9 cellular contexts compared by ENCODE assay signal in the genomic region with DNA sequence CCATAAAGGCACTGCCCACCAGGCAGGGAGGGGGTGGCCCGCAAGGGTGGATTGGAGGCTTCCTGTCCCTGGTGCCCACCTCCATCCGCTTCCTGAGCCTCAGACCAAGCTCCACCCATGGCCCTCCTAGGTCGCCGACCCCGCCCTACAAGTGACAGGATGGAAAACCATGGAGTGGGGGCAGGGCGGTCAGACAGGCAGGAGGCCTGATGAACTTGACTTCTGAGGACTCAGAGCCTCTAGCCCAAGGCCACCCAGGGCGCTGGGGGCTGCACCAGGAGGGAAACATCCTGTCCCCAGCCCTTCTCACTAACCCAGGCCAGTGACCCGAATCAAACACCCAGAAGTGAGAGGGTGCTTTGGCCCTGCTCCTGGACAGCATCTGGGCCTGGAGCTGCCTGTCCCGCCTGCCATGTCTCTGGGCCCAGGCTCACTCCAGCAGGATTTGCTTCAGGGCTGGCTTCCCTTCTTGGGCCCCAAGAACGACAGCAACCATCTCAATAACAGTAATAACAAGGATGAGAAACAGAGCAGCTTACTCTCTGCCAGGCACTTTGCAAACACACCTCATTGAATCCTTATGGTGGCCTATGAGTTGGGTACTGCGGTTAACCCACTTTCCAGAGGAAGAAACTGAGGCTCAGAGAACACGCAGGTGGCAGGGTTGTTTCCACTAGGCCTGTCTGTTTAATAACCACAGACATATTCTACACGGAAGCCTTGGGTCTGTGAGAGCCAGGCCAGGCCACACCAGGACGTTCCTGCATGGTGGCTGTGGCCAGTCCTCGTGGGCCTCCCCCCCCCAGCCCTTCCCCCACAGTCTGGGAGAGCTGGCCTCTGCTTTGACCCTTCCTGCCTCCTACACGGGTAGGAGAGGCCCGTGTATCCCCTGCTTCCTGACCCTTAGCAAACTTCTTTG. TPM values are rescaled to one million over a fixed set of nuclear protein-coding genes. Genes with fewer than 3 reads are reported as not detected.
DNase-seq lines count a peak whose midpoint lies in the region; ATAC-seq, FAIRE-seq and TF ChIP-seq lines count a peak whose summit lies in the region.
"Had no signal": no experiment of that assay in that cellular context is flagged by ENCODE, and none has a peak within 500 bp of the region (broad histone marks: within the 10 kb centered on the region; RNA-seq: fewer than 3 reads in every experiment).

No MANE protein-coding gene starts in this region.

- POLR2A ChIA-PET in HepG2 (lab: Yijun Ruan, JAX) = interaction anchor here (0.6 to 4.5 kb wide), 8 partner anchors 9 to 175 kb away, joined by 3 to 78 read pairs (median 4); a partner anchor contains a TSS

- TF ChIP-seq CTCF in HepG2 (CRISPR knock-in tag; IDR thresholded peaks at IDR 0.05) = peak; percentile 24; the same call in 1 of the 2 replicates

- H3K27me3 Mint-ChIP-seq in activated naive CD8-positive, alpha-beta T cell = no peaks in the 10 kb centered on the region

- H3K4me3 ChIP-seq in HepG2 (replicated peaks in 1 of 3; ENCODE audit: insufficient read depth in 1 of 3, low read depth in 2 of 3, low read length in 3 of 3) = peak overlapping the region; percentile 44 to 62 (median 48)

- intact Hi-C loops in HepG2 (cut with micrococcal nuclease; ENCODE audit: unreplicated experiment) = loop anchor here (2.0 kb wide), 1 partner anchor 13 kb away; a partner anchor contains a TSS

- no peaks in the 10 kb centered on the region; a peak in 1 of 5 replicates for H3K36me3 ChIP-seq in HepG2 (replicated peaks in 1 of 2; ENCODE audit: control insufficient read depth in 1 of 2, insufficient read depth in 2 of 2, low read length in 2 of 2)

- in situ Hi-C loops in GM18951 (cut with MboI; ENCODE audit: low sequenced_read_pairs, unreplicated experiment) = no loop called here
- in situ Hi-C loops in HepG2 (cut with HindIII; ENCODE audit: extremely low pct_ligation_motif_present, low pct_unique_long_range_greater_than_20kb) = no loop called here

- peak overlapping the region; percentile 74 for H3K4me2 ChIP-seq in HepG2 (ENCODE audit: low read depth, low read length)
- H3K4me2 ChIP-seq: KMS-11 had no signal

- H3K4me3 Mint-ChIP-seq in activated naive CD8-positive, alpha-beta T cell = peak overlapping the region; percentile 91

- no peaks in the 10 kb centered on the region for H3K9me3 ChIP-seq in HepG2 (ENCODE audit: low read length)

- DNase-seq in RCC 7860 (ENCODE audit: low spot score) = peak; percentile 22
- DNase-seq in HepG2 (ENCODE audit: low spot score) = peak; percentile 87
- peak; percentile 82 to 86 for DNase-seq in stimulated activated CD8-positive, alpha-beta memory T cell treated with anti-CD3 and anti-CD28 coated beads, Interleukin-15, amount 100 ng/mL, for 48 hours (ENCODE audit: low read depth in 2 of 2)
- DNase-seq in NCI-H526 (lab: John Stamatoyannopoulos, UW) = no peak

- TF ChIP-seq POLR2A in GM18951 (IDR thresholded peaks at IDR 0.05; ENCODE audit: extremely low read depth, insufficient read depth, insufficient read length) (peak; percentile 35), HepG2 (IDR thresholded peaks at IDR 0.05; ENCODE audit: insufficient read depth in 1 of 2, low read depth in 2 of 2, low read length in 2 of 2) (0 out of 4 replicates have a peak, but pooled peaks of 1 of the 2 experiments have one; percentile 32)

- peak; percentile 67 for ATAC-seq in HepG2
- ATAC-seq in HG02981 (IDR thresholded peaks at IDR 0.05; ENCODE audit: unreplicated experiment) = no peak
- no peak for ATAC-seq in GM21737 (IDR thresholded peaks at IDR 0.05; ENCODE audit: unreplicated experiment)

- TF ChIP-seq EP300 in HepG2 (IDR thresholded peaks at IDR 0.05; ENCODE audit: low read depth in 2 of 2, low read length in 2 of 2) = no peak
- TF ChIP-seq EP300 in HepG2 (CRISPR knock-in tag; IDR thresholded peaks at IDR 0.05; ENCODE audit: borderline replicate concordance) = peak; percentile 64

- peak overlapping the region; percentile 100 for H3K27ac Mint-ChIP-seq in activated naive CD8-positive, alpha-beta T cell

- H2AFZ ChIP-seq in HepG2 (ENCODE audit: low read length) = no peak overlapping the region

- peaks cover 48% of the 10 kb centered on the region for H3K4me1 ChIP-seq in HepG2 (ENCODE audit: insufficient read depth, low read length)

- H3K4me1 Mint-ChIP-seq in activated naive CD8-positive, alpha-beta T cell (ENCODE audit: low read depth) = peaks cover 54% of the 10 kb centered on the region

- no peak overlapping the region for H3K27ac ChIP-seq in HepG2 (ENCODE audit: extremely low read length, insufficient read depth, low read length)
- H3K27ac ChIP-seq: KMS-11 had no signal

- CTCF ChIA-PET in HepG2 (lab: Yijun Ruan, JAX; ENCODE audit: low intra/inter-chr PET ratio, low total read pairs) = no interaction called here

- TSS peak; percentile 37 for BruUV-seq in HepG2 (replicated peaks; lab: Mats Ljungman, UMichigan)

- no peak for TF ChIP-seq RAD21 in HepG2 (CRISPR knock-in tag; IDR thresholded peaks at IDR 0.05)

- no peaks in the 10 kb centered on the region for H3K9me3 Mint-ChIP-seq in activated naive CD8-positive, alpha-beta T cell (ENCODE audit: low read depth)

- no peaks in the 10 kb centered on the region for H3K27me3 ChIP-seq in HepG2 (ENCODE audit: control insufficient read depth in 1 of 2, insufficient read depth in 2 of 2, low read length in 2 of 2)

- no peaks in the 10 kb centered on the region for H3K36me3 Mint-ChIP-seq in activated naive CD8-positive, alpha-beta T cell

- no peaks in the 10 kb centered on the region for H4K20me1 ChIP-seq in HepG2 (ENCODE audit: insufficient read depth, low read length)

- no peaks in the 10 kb centered on the region for H3K79me2 ChIP-seq in HepG2 (ENCODE audit: insufficient read depth, low read length)

- no peak for FAIRE-seq in RCC 7860 (lab: Jason Lieb, UNC)
- FAIRE-seq in HepG2 (lab: Jason Lieb, UNC) = peak; percentile 67

- WGBS in HepG2 (ENCODE audit: low lambda C conversion rate) = 10% methylated on average over 15 of the region's 17 CpGs

- H3K9ac ChIP-seq in HepG2 (ENCODE audit: insufficient read depth, low read depth, low read length) = peak overlapping the region; percentile 39; the same call in 1 of the 2 replicates
- H3K9ac ChIP-seq: KMS-11 had no signal

RNA-seq across cellular contexts. Expression of a gene that starts 4.4 kb away (rescaled TPM):
- 16.7 and 18.5 TPM in 2 replicates for total RNA-seq in HepG2 (2016; rRNA removed; fragmentation: Illumina TruSeq; extraction: Trizol)
- total RNA-seq in HepG2 (2016; cell fraction: cytosol; rRNA removed; fragmentation: Illumina TruSeq; extraction: Trizol; ENCODE audit: low read depth) = 13.5 and 13.9 TPM in 2 replicates
- 11.7 and 18.2 TPM in 2 replicates for total RNA-seq in HepG2 (2016; cell fraction: insoluble cytoplasmic fraction; rRNA removed; fragmentation: Illumina TruSeq; extraction: Trizol)
- 42.0 and 46.1 TPM in 2 replicates for total RNA-seq in HepG2 (2016; cell fraction: membrane; rRNA removed; fragmentation: Illumina TruSeq; extraction: Trizol)
- total RNA-seq in HepG2 (2016; cell fraction: nucleus; rRNA removed; fragmentation: Illumina TruSeq; extraction: Trizol) = 13.4 and 15.1 TPM in 2 replicates
- 65.4 and 103 TPM in 2 replicates for polyA plus RNA-seq in HepG2 (2011; rRNA removed)
- polyA plus RNA-seq in HepG2 (2011; cell fraction: cytosol; rRNA removed) = 63.0 and 69.3 TPM in 2 replicates
- polyA plus RNA-seq in HepG2 (2011; cell fraction: nucleus; rRNA removed) = 134 and 138 TPM in 2 replicates
- 36.1 and 53.0 TPM in 2 replicates for polyA plus RNA-seq in HepG2 (2012)
- 33.4 and 37.1 TPM in 2 replicates for polyA plus RNA-seq in HepG2 (2016; cell fraction: cytosol; fragmentation: Illumina TruSeq; extraction: Trizol; ENCODE audit: low read depth)
- polyA plus RNA-seq in HepG2 (2016; cell fraction: insoluble cytoplasmic fraction; fragmentation: Illumina TruSeq; extraction: Trizol; ENCODE audit: low read depth) = 18.0 and 19.3 TPM in 2 replicates
- 54.8 and 59.0 TPM in 2 replicates for polyA plus RNA-seq in HepG2 (2016; cell fraction: membrane; fragmentation: Illumina TruSeq; extraction: Trizol; ENCODE audit: low read depth)
- 32.9 and 35.5 TPM in 2 replicates for polyA plus RNA-seq in HepG2 (2016; cell fraction: nucleus; fragmentation: Illumina TruSeq; extraction: Trizol; ENCODE audit: insufficient read depth, low read depth)
- polyA minus RNA-seq in HepG2 (2011; rRNA and poly(A)+ RNA removed; ENCODE audit: low replicate concordance) = 41.6 and 91.9 TPM in 2 replicates
- polyA minus RNA-seq in HepG2 (2011; cell fraction: cytosol; rRNA and poly(A)+ RNA removed) = 15.4 and 21.1 TPM in 2 replicates
- 22.4 and 22.6 TPM in 2 replicates for polyA minus RNA-seq in HepG2 (2011; cell fraction: nucleus; rRNA and poly(A)+ RNA removed)

RNA-seq across cellular contexts. Expression of a gene that starts 13.0 kb away (rescaled TPM):
- 14.8 and 18.8 TPM in 2 replicates for total RNA-seq in HepG2 (2016; rRNA removed; fragmentation: Illumina TruSeq; extraction: Trizol)
- total RNA-seq in HepG2 (2016; cell fraction: cytosol; rRNA removed; fragmentation: Illumina TruSeq; extraction: Trizol; ENCODE audit: low read depth) = 35.6 and 43.0 TPM in 2 replicates
- total RNA-seq in HepG2 (2016; cell fraction: insoluble cytoplasmic fraction; rRNA removed; fragmentation: Illumina TruSeq; extraction: Trizol) = 13.0 and 19.7 TPM in 2 replicates
- 47.7 and 65.6 TPM in 2 replicates for total RNA-seq in HepG2 (2016; cell fraction: membrane; rRNA removed; fragmentation: Illumina TruSeq; extraction: Trizol)
- 12.8 and 17.5 TPM in 2 replicates for total RNA-seq in HepG2 (2016; cell fraction: nucleus; rRNA removed; fragmentation: Illumina TruSeq; extraction: Trizol)
- 27.7 and 36.4 TPM in 2 replicates for polyA plus RNA-seq in HepG2 (2011; rRNA removed)
- 26.2 and 47.9 TPM in 2 replicates for polyA plus RNA-seq in HepG2 (2011; cell fraction: cytosol; rRNA removed)
- 41.2 and 43.3 TPM in 2 replicates for polyA plus RNA-seq in HepG2 (2011; cell fraction: nucleus; rRNA removed)
- polyA plus RNA-seq in HepG2 (2012) = 14.8 and 21.6 TPM in 2 replicates
- polyA plus RNA-seq in HepG2 (2016; cell fraction: cytosol; fragmentation: Illumina TruSeq; extraction: Trizol; ENCODE audit: low read depth) = 55.5 and 75.3 TPM in 2 replicates
- polyA plus RNA-seq in HepG2 (2016; cell fraction: insoluble cytoplasmic fraction; fragmentation: Illumina TruSeq; extraction: Trizol; ENCODE audit: low read depth) = 20.6 and 23.9 TPM in 2 replicates
- 69.4 and 78.8 TPM in 2 replicates for polyA plus RNA-seq in HepG2 (2016; cell fraction: membrane; fragmentation: Illumina TruSeq; extraction: Trizol; ENCODE audit: low read depth)
- polyA plus RNA-seq in HepG2 (2016; cell fraction: nucleus; fragmentation: Illumina TruSeq; extraction: Trizol; ENCODE audit: insufficient read depth, low read depth) = 25.2 and 32.3 TPM in 2 replicates
- 74.4 and 118 TPM in 2 replicates for polyA minus RNA-seq in HepG2 (2011; rRNA and poly(A)+ RNA removed; ENCODE audit: low replicate concordance)
- polyA minus RNA-seq in HepG2 (2011; cell fraction: cytosol; rRNA and poly(A)+ RNA removed) = 40.0 and 42.1 TPM in 2 replicates
- polyA minus RNA-seq in HepG2 (2011; cell fraction: nucleus; rRNA and poly(A)+ RNA removed) = 15.6 and 17.8 TPM in 2 replicates

RNA-seq across cellular contexts. Expression of a gene that starts 26.3 kb away (rescaled TPM):
- 25.7 and 32.8 TPM in 2 replicates for total RNA-seq in HepG2 (2016; rRNA removed; fragmentation: Illumina TruSeq; extraction: Trizol)
- 12.5 and 17.4 TPM in 2 replicates for total RNA-seq in HepG2 (2016; cell fraction: cytosol; rRNA removed; fragmentation: Illumina TruSeq; extraction: Trizol; ENCODE audit: low read depth)
- 27.8 and 33.7 TPM in 2 replicates for total RNA-seq in HepG2 (2016; cell fraction: insoluble cytoplasmic fraction; rRNA removed; fragmentation: Illumina TruSeq; extraction: Trizol)
- total RNA-seq in HepG2 (2016; cell fraction: membrane; rRNA removed; fragmentation: Illumina TruSeq; extraction: Trizol) = 18.2 and 19.8 TPM in 2 replicates
- 13.7 and 15.3 TPM in 2 replicates for total RNA-seq in HepG2 (2016; cell fraction: nucleus; rRNA removed; fragmentation: Illumina TruSeq; extraction: Trizol)
- polyA plus RNA-seq in HepG2 (2011; rRNA removed) = 19.1 and 28.5 TPM in 2 replicates
- 29.9 and 38.0 TPM in 2 replicates for polyA plus RNA-seq in HepG2 (2011; cell fraction: cytosol; rRNA removed)
- polyA plus RNA-seq in HepG2 (2011; cell fraction: nucleus; rRNA removed) = 34.1 and 55.6 TPM in 2 replicates
- polyA plus RNA-seq in HepG2 (2012) = 17.5 and 23.3 TPM in 2 replicates
- polyA plus RNA-seq in HepG2 (2016; cell fraction: cytosol; fragmentation: Illumina TruSeq; extraction: Trizol; ENCODE audit: low read depth) = 28.9 and 48.9 TPM in 2 replicates
- 44.7 and 50.7 TPM in 2 replicates for polyA plus RNA-seq in HepG2 (2016; cell fraction: insoluble cytoplasmic fraction; fragmentation: Illumina TruSeq; extraction: Trizol; ENCODE audit: low read depth)
- 31.6 and 41.6 TPM in 2 replicates for polyA plus RNA-seq in HepG2 (2016; cell fraction: membrane; fragmentation: Illumina TruSeq; extraction: Trizol; ENCODE audit: low read depth)
- 39.2 and 40.7 TPM in 2 replicates for polyA plus RNA-seq in HepG2 (2016; cell fraction: nucleus; fragmentation: Illumina TruSeq; extraction: Trizol; ENCODE audit: insufficient read depth, low read depth)
- polyA minus RNA-seq in HepG2 (2011; rRNA and poly(A)+ RNA removed; ENCODE audit: low replicate concordance) = 3.6 and 45.8 TPM in 2 replicates
- 3.8 and 5.4 TPM in 2 replicates for polyA minus RNA-seq in HepG2 (2011; cell fraction: cytosol; rRNA and poly(A)+ RNA removed)
- 1.7 and 4.1 TPM in 2 replicates for polyA minus RNA-seq in HepG2 (2011; cell fraction: nucleus; rRNA and poly(A)+ RNA removed)

RNA-seq across cellular contexts. Expression of a gene that starts 26.8 kb away (rescaled TPM):
- total RNA-seq in HepG2 (2016; rRNA removed; fragmentation: Illumina TruSeq; extraction: Trizol) = 0.20 TPM in 1 of 2 replicates, not detected in the other
- 0.51 TPM in 1 of 2 replicates, not detected in the other for total RNA-seq in HepG2 (2016; cell fraction: cytosol; rRNA removed; fragmentation: Illumina TruSeq; extraction: Trizol; ENCODE audit: low read depth)
- 0.15 TPM in 1 of 2 replicates, not detected in the other for total RNA-seq in HepG2 (2016; cell fraction: insoluble cytoplasmic fraction; rRNA removed; fragmentation: Illumina TruSeq; extraction: Trizol)
- total RNA-seq in HepG2 (2016; cell fraction: membrane; rRNA removed; fragmentation: Illumina TruSeq; extraction: Trizol) = not detected in 2 replicates
- 0.56 TPM in 1 of 2 replicates, not detected in the other for total RNA-seq in HepG2 (2016; cell fraction: nucleus; rRNA removed; fragmentation: Illumina TruSeq; extraction: Trizol)
- polyA plus RNA-seq in HepG2 (2011; rRNA removed) = 0.44 and 0.49 TPM in 2 replicates
- 0.17 and 0.32 TPM in 2 replicates for polyA plus RNA-seq in HepG2 (2011; cell fraction: cytosol; rRNA removed)
- 5.3 and 9.9 TPM in 2 replicates for polyA plus RNA-seq in HepG2 (2011; cell fraction: nucleus; rRNA removed)
- 0.32 and 0.67 TPM in 2 replicates for polyA plus RNA-seq in HepG2 (2012)
- polyA plus RNA-seq in HepG2 (2016; cell fraction: cytosol; fragmentation: Illumina TruSeq; extraction: Trizol; ENCODE audit: low read depth) = 0.24 TPM in 1 of 2 replicates, not detected in the other
- polyA plus RNA-seq in HepG2 (2016; cell fraction: insoluble cytoplasmic fraction; fragmentation: Illumina TruSeq; extraction: Trizol; ENCODE audit: low read depth) = not detected in 2 replicates
- not detected in 2 replicates for polyA plus RNA-seq in HepG2 (2016; cell fraction: membrane; fragmentation: Illumina TruSeq; extraction: Trizol; ENCODE audit: low read depth)
- polyA plus RNA-seq in HepG2 (2016; cell fraction: nucleus; fragmentation: Illumina TruSeq; extraction: Trizol; ENCODE audit: insufficient read depth, low read depth) = 1.1 TPM in 1 of 2 replicates, not detected in the other
- 0.72 and 1.4 TPM in 2 replicates for polyA minus RNA-seq in HepG2 (2011; rRNA and poly(A)+ RNA removed; ENCODE audit: low replicate concordance)
- 0.88 TPM in 1 of 2 replicates, not detected in the other for polyA minus RNA-seq in HepG2 (2011; cell fraction: cytosol; rRNA and poly(A)+ RNA removed)
- polyA minus RNA-seq in HepG2 (2011; cell fraction: nucleus; rRNA and poly(A)+ RNA removed) = 1.3 and 2.2 TPM in 2 replicates

RNA-seq across cellular contexts. Expression of a gene that starts 33.8 kb away (rescaled TPM):
- total RNA-seq in HepG2 (2016; rRNA removed; fragmentation: Illumina TruSeq; extraction: Trizol) = 17.5 and 24.8 TPM in 2 replicates
- 20.0 and 27.3 TPM in 2 replicates for total RNA-seq in HepG2 (2016; cell fraction: cytosol; rRNA removed; fragmentation: Illumina TruSeq; extraction: Trizol; ENCODE audit: low read depth)
- 14.9 and 23.0 TPM in 2 replicates for total RNA-seq in HepG2 (2016; cell fraction: insoluble cytoplasmic fraction; rRNA removed; fragmentation: Illumina TruSeq; extraction: Trizol)
- 31.4 and 35.9 TPM in 2 replicates for total RNA-seq in HepG2 (2016; cell fraction: membrane; rRNA removed; fragmentation: Illumina TruSeq; extraction: Trizol)
- total RNA-seq in HepG2 (2016; cell fraction: nucleus; rRNA removed; fragmentation: Illumina TruSeq; extraction: Trizol) = 18.6 and 22.0 TPM in 2 replicates
- 35.3 and 38.6 TPM in 2 replicates for polyA plus RNA-seq in HepG2 (2011; rRNA removed)
- polyA plus RNA-seq in HepG2 (2011; cell fraction: cytosol; rRNA removed) = 30.5 and 35.2 TPM in 2 replicates
- 36.6 and 37.4 TPM in 2 replicates for polyA plus RNA-seq in HepG2 (2011; cell fraction: nucleus; rRNA removed)
- 21.4 and 25.3 TPM in 2 replicates for polyA plus RNA-seq in HepG2 (2012)
- 32.5 and 40.9 TPM in 2 replicates for polyA plus RNA-seq in HepG2 (2016; cell fraction: cytosol; fragmentation: Illumina TruSeq; extraction: Trizol; ENCODE audit: low read depth)
- polyA plus RNA-seq in HepG2 (2016; cell fraction: insoluble cytoplasmic fraction; fragmentation: Illumina TruSeq; extraction: Trizol; ENCODE audit: low read depth) = 30.7 and 34.8 TPM in 2 replicates
- polyA plus RNA-seq in HepG2 (2016; cell fraction: membrane; fragmentation: Illumina TruSeq; extraction: Trizol; ENCODE audit: low read depth) = 49.8 and 53.8 TPM in 2 replicates
- polyA plus RNA-seq in HepG2 (2016; cell fraction: nucleus; fragmentation: Illumina TruSeq; extraction: Trizol; ENCODE audit: insufficient read depth, low read depth) = 49.9 and 52.5 TPM in 2 replicates
- 68.5 and 193 TPM in 2 replicates for polyA minus RNA-seq in HepG2 (2011; rRNA and poly(A)+ RNA removed; ENCODE audit: low replicate concordance)
- polyA minus RNA-seq in HepG2 (2011; cell fraction: cytosol; rRNA and poly(A)+ RNA removed) = 12.9 and 15.4 TPM in 2 replicates
- polyA minus RNA-seq in HepG2 (2011; cell fraction: nucleus; rRNA and poly(A)+ RNA removed) = 34.8 and 35.4 TPM in 2 replicates

Comparison
In these comparisons a context has a peak if more than half of its experiments do, and no peak if none do; other contexts are left out.
1. DNase-seq: peak in RCC 7860 (single experiment), HepG2 (single experiment) and stimulated activated CD8-positive, alpha-beta memory T cell treated with anti-CD3 and anti-CD28 coated beads, Interleukin-15, amount 100 ng/mL, for 48 hours (2 of 2); none in NCI-H526 (0 of 2).